In genomic region chr3:52978109-52978754, GRCh38 we compare ENCODE assay signal across 20 cellular contexts.
DNase-seq lines count a peak whose midpoint lies in the region; ATAC-seq and TF ChIP-seq lines count a peak whose summit lies in the region.
"Had no signal": no experiment of that assay in that cellular context is flagged by ENCODE, and none has a peak within 500 bp of the region (broad histone marks: within the 10 kb centered on the region; RNA-seq: fewer than 3 reads in every experiment).

No MANE protein-coding gene starts in this region.

- BruUV-seq in MCF 10A (replicated peaks; lab: Mats Ljungman, UMichigan), result no TSS peak

- H3K9me3 ChIP-seq in breast epithelium (peaks cover 0 to 6% of the 10 kb centered on the region in 2 donors), right cardiac atrium (ENCODE audit: control insufficient read depth, low read length) (no peaks in the 10 kb centered on the region), transverse colon (no peaks in the 10 kb centered on the region)
- H3K9me3 ChIP-seq: SJSA1 had no signal

- in situ Hi-C loops in transverse colon (cut with MboI; ENCODE audit: low pct_ligation_motif_present in 1 of 4, low pct_unique_long_range_greater_than_20kb in 1 of 4, low sequenced_read_pairs in 3 of 4), result no loop called here

- ATAC-seq in right cardiac atrium (peak; percentile 72 to 80), GM18520 (IDR thresholded peaks at IDR 0.05; ENCODE audit: unreplicated experiment) (no peak)
- no peak for ATAC-seq in stimulated activated memory B cell treated with anti-CD40 and anti-IgM and Interleukin-4, amounts not matched to agents 10 μg/mL and 1 μg/mL and 100 μg/mL, for 72 hours

- TF ChIP-seq POLR2A in breast epithelium (IDR thresholded peaks at IDR 0.05), result no peak
- no peak for TF ChIP-seq POLR2A in transverse colon (IDR thresholded peaks at IDR 0.05)

- CTCF ChIA-PET in MCF 10A (lab: Yijun Ruan, JAX), result interaction anchor here (0.6 to 1.3 kb wide), 4 partner anchors 32 to 361 kb away, joined by 3 to 4 read pairs (median 3); no protein-coding TSS in a partner anchor

- H3K9me3 Mint-ChIP-seq in MCF 10A (ENCODE audit: unreplicated experiment), result no peaks in the 10 kb centered on the region
- peaks cover 3% of the 10 kb centered on the region for H3K9me3 Mint-ChIP-seq in stimulated activated memory B cell treated with anti-CD40 and anti-IgM and Interleukin-4, amounts not matched to agents 10 μg/mL and 1 μg/mL and 100 μg/mL, for 72 hours
- H3K9me3 Mint-ChIP-seq: endodermal cell had no signal

- POLR2A ChIA-PET in MCF 10A (lab: Yijun Ruan, JAX), result interaction anchor here (0.5 to 1.2 kb wide), 5 partner anchors 9 to 68 kb away, joined by 3 to 9 read pairs (median 3); partner anchors contain the start of gene SFMBT1

- peak; percentile 52 for DNase-seq in MCF 10A (ENCODE audit: unreplicated experiment)
- DNase-seq in breast epithelium (ENCODE audit: low spot score in 2 of 2), result no peak
- peak; percentile 17 for DNase-seq in cerebellum (ENCODE audit: low spot score)
- DNase-seq in right cardiac atrium, result no peak
- DNase-seq in NCI-H2081 (lab: John Stamatoyannopoulos, UW), result no peak
- DNase-seq in transverse colon, result no peak
- DNase-seq: activated CD4-positive, alpha-beta T cell treated with anti-CD3 and anti-CD28 coated beads, Interleukin-2, amount 50 U/mL, for 48 hours; endodermal cell; naive B cell; NCI-H1105; NCI-H2081 treated with DMSO at 0.1 percent for 48 hours; NCI-H510A treated with DMSO at 0.1 percent for 48 hours; stimulated activated CD4-positive, alpha-beta T cell treated with anti-CD3 and anti-CD28 coated beads, Interleukin-4, amount 100 ng/mL, for 24 hours; WERI-Rb-1 had no signal

- H3K4me3 Mint-ChIP-seq in MCF 10A (ENCODE audit: unreplicated experiment), result no peak overlapping the region
- no peak overlapping the region for H3K4me3 Mint-ChIP-seq in stimulated activated memory B cell treated with anti-CD40 and anti-IgM and Interleukin-4, amounts not matched to agents 10 μg/mL and 1 μg/mL and 100 μg/mL, for 72 hours
- H3K4me3 Mint-ChIP-seq: endodermal cell had no signal

- intact Hi-C loops in MCF 10A (cut with micrococcal nuclease), result no loop called here
- intact Hi-C loops in breast epithelium (cut with DNase I; ENCODE audit: low total_unique reads), result no loop called here
- intact Hi-C loops in right cardiac atrium (cut with DNase I), result no loop called here
- intact Hi-C loops in transverse colon (cut with DNase I; ENCODE audit: low total_unique reads), result no loop called here

- TF ChIP-seq CTCF in MCF 10A (IDR thresholded peaks at IDR 0.05; ENCODE audit: unreplicated experiment), result no peak
- TF ChIP-seq CTCF in breast epithelium (IDR thresholded peaks at IDR 0.05), result no peak
- TF ChIP-seq CTCF in transverse colon (IDR thresholded peaks at IDR 0.05), result no peak

- H3K36me3 Mint-ChIP-seq in MCF 10A (ENCODE audit: insufficient read depth, unreplicated experiment), result no peaks in the 10 kb centered on the region
- H3K36me3 Mint-ChIP-seq in stimulated activated memory B cell treated with anti-CD40 and anti-IgM and Interleukin-4, amounts not matched to agents 10 μg/mL and 1 μg/mL and 100 μg/mL, for 72 hours, result peaks cover 5% of the 10 kb centered on the region
- H3K36me3 Mint-ChIP-seq: naive B cell had no signal

- no peak for TF ChIP-seq EP300 in transverse colon (IDR thresholded peaks at IDR 0.05; ENCODE audit: low read depth)

- no peak overlapping the region for H3K27ac Mint-ChIP-seq in MCF 10A (ENCODE audit: low read depth, unreplicated experiment)
- peak overlapping the region; percentile 17 for H3K27ac Mint-ChIP-seq in stimulated activated memory B cell treated with anti-CD40 and anti-IgM and Interleukin-4, amounts not matched to agents 10 μg/mL and 1 μg/mL and 100 μg/mL, for 72 hours
- H3K27ac Mint-ChIP-seq: endodermal cell had no signal

- H3K27me3 ChIP-seq in breast epithelium, result no peaks in the 10 kb centered on the region
- no peaks in the 10 kb centered on the region for H3K27me3 ChIP-seq in right cardiac atrium (ENCODE audit: control insufficient read depth, insufficient read depth)
- H3K27me3 ChIP-seq in transverse colon, result no peaks in the 10 kb centered on the region
- H3K27me3 ChIP-seq: BLaER1, SJSA1 had no signal

- H3K4me3 ChIP-seq in breast epithelium, result no peak overlapping the region
- no peak overlapping the region for H3K4me3 ChIP-seq in right cardiac atrium (ENCODE audit: low read length)
- no peak overlapping the region for H3K4me3 ChIP-seq in transverse colon
- H3K4me3 ChIP-seq: BLaER1, SJSA1, smooth muscle cell had no signal

- H3K36me3 ChIP-seq in breast epithelium, result no peaks in the 10 kb centered on the region
- no peaks in the 10 kb centered on the region for H3K36me3 ChIP-seq in transverse colon
- H3K36me3 ChIP-seq: BLaER1, SJSA1, WERI-Rb-1 had no signal

- 92% methylated on average over 3 of the region's 3 CpGs for WGBS in right cardiac atrium
- 90 to 92% methylated on average over 2 to 3 of the region's 3 CpGs for WGBS in transverse colon (ENCODE audit: low coverage in 1 of 2), 2 donors

- no peak overlapping the region for H3K27ac ChIP-seq in breast epithelium
- peak overlapping the region; percentile 81 for H3K27ac ChIP-seq in right cardiac atrium (ENCODE audit: low read length)
- no peak overlapping the region for H3K27ac ChIP-seq in transverse colon
- H3K27ac ChIP-seq: BLaER1, parathyroid adenoma, SJSA1, WERI-Rb-1 had no signal

- peaks cover 17% of the 10 kb centered on the region for H3K4me1 Mint-ChIP-seq in MCF 10A (ENCODE audit: insufficient read depth, unreplicated experiment)
- peaks cover 27% of the 10 kb centered on the region for H3K4me1 Mint-ChIP-seq in stimulated activated memory B cell treated with anti-CD40 and anti-IgM and Interleukin-4, amounts not matched to agents 10 μg/mL and 1 μg/mL and 100 μg/mL, for 72 hours
- H3K4me1 Mint-ChIP-seq: endodermal cell had no signal

- H3K4me1 ChIP-seq in breast epithelium, result no peaks in the 10 kb centered on the region
- H3K4me1 ChIP-seq in right cardiac atrium (ENCODE audit: control insufficient read depth, insufficient read depth, low read length), result peaks cover 4% of the 10 kb centered on the region
- H3K4me1 ChIP-seq in transverse colon, result peaks cover 0 to 11% (median 0%) of the 10 kb centered on the region in 4 donors
- H3K4me1 ChIP-seq: parathyroid adenoma had no signal

- H3K27me3 Mint-ChIP-seq in MCF 10A (ENCODE audit: insufficient read depth, unreplicated experiment), result no peaks in the 10 kb centered on the region
- H3K27me3 Mint-ChIP-seq in stimulated activated memory B cell treated with anti-CD40 and anti-IgM and Interleukin-4, amounts not matched to agents 10 μg/mL and 1 μg/mL and 100 μg/mL, for 72 hours, result no peaks in the 10 kb centered on the region
- H3K27me3 Mint-ChIP-seq: naive B cell had no signal

Comparison
In these comparisons a context has a peak if more than half of its experiments do, and no peak if none do; other contexts are left out.
1. DNase-seq: peak in MCF 10A (single experiment) and cerebellum (single experiment); none in breast epithelium (0 of 2), right cardiac atrium (0 of 3), NCI-H2081 (0 of 2) and transverse colon (single experiment).
2. ATAC-seq: peak in right cardiac atrium (2 of 2); none in stimulated activated memory B cell treated with anti-CD40 and anti-IgM and Interleukin-4, amounts not matched to agents 10 μg/mL and 1 μg/mL and 100 μg/mL, for 72 hours (single experiment) and GM18520 (single experiment).